ENCODE assay signal across 8 cellular contexts in genomic region chr17:31388770-31389672, GRCh38. TPM values are rescaled to one million over a fixed set of nuclear protein-coding genes. Genes with fewer than 3 reads are reported as not detected.
A peak's percentile ranks its signal among the peaks of the same experiment; 100 is the strongest.
DNase-seq lines count a peak whose midpoint lies in the region; ATAC-seq and TF ChIP-seq lines count a peak whose summit lies in the region.

No MANE protein-coding gene starts in this region.

- no peak overlapping the region for H3K4me3 ChIP-seq in fibroblast of pulmonary artery (replicated peaks; ENCODE audit: low read depth, low read length)

- peak; percentile 73 for TF ChIP-seq CTCF in fibroblast of pulmonary artery (IDR thresholded peaks at IDR 0.05; ENCODE audit: low read length, missing control alignments)

- intact Hi-C loops in posterior vena cava (cut with DNase I), result loop anchor here in 1 of 2 donors (10.0 kb wide), 1 partner anchor 56 kb away; no protein-coding TSS in a partner anchor

- no peak for ATAC-seq in HG02870 (IDR thresholded peaks at IDR 0.05; ENCODE audit: unreplicated experiment)
- ATAC-seq in GM21447 (IDR thresholded peaks at IDR 0.05; ENCODE audit: unreplicated experiment), result no peak

- peak; percentile 44 for DNase-seq in NCI-H1436 (lab: John Stamatoyannopoulos, UW)
- DNase-seq in NCI-H1436 treated with DMSO at 0.1 percent for 48 hours (lab: John Stamatoyannopoulos, UW), result no peak
- DNase-seq in NCI-H1092 treated with DMSO at 0.1 percent for 48 hours (lab: John Stamatoyannopoulos, UW), result peak; percentile 48
- DNase-seq in activated T-cell treated with anti-CD3 and anti-CD28 coated beads for 48 hours (ENCODE audit: low read depth), result peak; percentile 48
- peak; percentile 14 for DNase-seq in fibroblast of pulmonary artery (ENCODE audit: low read depth)
- DNase-seq in posterior vena cava (ENCODE audit: low spot score), result peak; percentile 75

RNA-seq across cellular contexts. Expression of gene RAB11FIP4, which starts 2.5 kb away (rescaled TPM):
- 1 to 10 TPM in 1 of 2 donors, under 1 TPM in 1; 0.83 to 1.0 TPM for total RNA-seq in posterior vena cava
